10 cellular contexts compared by ENCODE assay signal in the genomic region with DNA sequence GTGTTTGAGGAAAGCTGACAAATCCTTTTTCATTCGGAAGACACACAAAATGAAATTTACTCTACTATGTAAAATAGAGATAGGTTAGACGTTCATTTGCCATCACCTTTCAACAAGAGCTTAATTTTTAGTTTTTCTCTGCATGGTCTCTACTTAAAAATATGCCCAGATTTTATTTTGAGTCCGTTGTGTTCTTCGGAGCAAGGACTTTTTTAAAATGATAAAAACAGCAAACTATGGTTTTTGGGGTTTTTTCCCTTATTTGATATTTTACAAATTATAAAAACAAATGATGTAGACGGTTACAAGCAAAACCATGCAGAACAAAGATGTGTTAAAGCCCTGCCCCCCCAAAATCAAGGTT. TPM values are rescaled to one million over a fixed set of nuclear protein-coding genes. Genes with fewer than 3 reads are reported as not detected.
DNase-seq lines count a peak whose midpoint lies in the region; ATAC-seq and TF ChIP-seq lines count a peak whose summit lies in the region.
"Had no signal": no experiment of that assay in that cellular context is flagged by ENCODE, and none has a peak within 500 bp of the region (broad histone marks: within the 10 kb centered on the region; RNA-seq: fewer than 3 reads in every experiment).

No MANE protein-coding gene starts in this region.

- peaks cover 52% of the 10 kb centered on the region for H3K36me3 Mint-ChIP-seq in activated CD4-positive, alpha-beta T cell treated with anti-CD3 and anti-CD28 coated beads, Interleukin-2, amount 10 ng/mL, durations not matched to agents 24 days and 14 days (ENCODE audit: low read depth)
- H3K36me3 Mint-ChIP-seq in endothelial cell (ENCODE audit: low read depth, unreplicated experiment): peaks cover 16% of the 10 kb centered on the region
- H3K36me3 Mint-ChIP-seq in stimulated activated effector memory CD8-positive, alpha-beta T cell treated with anti-CD3 and anti-CD28 coated beads, Interleukin-12 subunit alpha, Interleukin-12 subunit beta, amount 100 ng/mL, for 72 hours: peaks cover 95% of the 10 kb centered on the region

- no peaks in the 10 kb centered on the region for H3K27me3 Mint-ChIP-seq in activated CD4-positive, alpha-beta T cell treated with anti-CD3 and anti-CD28 coated beads, Interleukin-2, amount 10 ng/mL, durations not matched to agents 24 days and 14 days
- peaks cover 7% of the 10 kb centered on the region for H3K27me3 Mint-ChIP-seq in endothelial cell (ENCODE audit: unreplicated experiment)

- H3K27ac Mint-ChIP-seq in activated CD4-positive, alpha-beta T cell treated with anti-CD3 and anti-CD28 coated beads, Interleukin-2, amount 10 ng/mL, durations not matched to agents 24 days and 14 days: peak overlapping the region; percentile 80
- H3K27ac Mint-ChIP-seq in endothelial cell (ENCODE audit: unreplicated experiment): peak overlapping the region; percentile 52
- peak overlapping the region; percentile 81 for H3K27ac Mint-ChIP-seq in stimulated activated effector memory CD8-positive, alpha-beta T cell treated with anti-CD3 and anti-CD28 coated beads, Interleukin-12 subunit alpha, Interleukin-12 subunit beta, amount 100 ng/mL, for 72 hours

- TF ChIP-seq CTCF in VCaP (conservative IDR thresholded peaks at IDR 0.05) (peak; percentile 68; the same call in 1 of the 2 replicates), endothelial cell (IDR thresholded peaks at IDR 0.05; ENCODE audit: unreplicated experiment) (peak; percentile 8)

- H3K27ac ChIP-seq in VCaP: peak overlapping the region; percentile 78
- H3K27ac ChIP-seq: A549, SK-N-MC had no signal

- H3K4me1 Mint-ChIP-seq in activated CD4-positive, alpha-beta T cell treated with anti-CD3 and anti-CD28 coated beads, Interleukin-2, amount 10 ng/mL, durations not matched to agents 24 days and 14 days: peaks cover 27% of the 10 kb centered on the region
- peaks cover 21% of the 10 kb centered on the region for H3K4me1 Mint-ChIP-seq in endothelial cell (ENCODE audit: unreplicated experiment)
- H3K4me1 Mint-ChIP-seq in stimulated activated effector memory CD8-positive, alpha-beta T cell treated with anti-CD3 and anti-CD28 coated beads, Interleukin-12 subunit alpha, Interleukin-12 subunit beta, amount 100 ng/mL, for 72 hours: peaks cover 46% of the 10 kb centered on the region

- no peak for ATAC-seq in stimulated activated effector memory CD8-positive, alpha-beta T cell treated with anti-CD3 and anti-CD28 coated beads, Interleukin-12 subunit alpha, Interleukin-12 subunit beta, amount 100 ng/mL, for 72 hours

- no peaks in the 10 kb centered on the region for H3K9me3 Mint-ChIP-seq in activated CD4-positive, alpha-beta T cell treated with anti-CD3 and anti-CD28 coated beads, Interleukin-2, amount 10 ng/mL, durations not matched to agents 24 days and 14 days
- H3K9me3 Mint-ChIP-seq in endothelial cell (ENCODE audit: unreplicated experiment): no peaks in the 10 kb centered on the region
- no peaks in the 10 kb centered on the region for H3K9me3 Mint-ChIP-seq in stimulated activated effector memory CD8-positive, alpha-beta T cell treated with anti-CD3 and anti-CD28 coated beads, Interleukin-12 subunit alpha, Interleukin-12 subunit beta, amount 100 ng/mL, for 72 hours

- H3K4me3 Mint-ChIP-seq in activated CD4-positive, alpha-beta T cell treated with anti-CD3 and anti-CD28 coated beads, Interleukin-2, amount 10 ng/mL, durations not matched to agents 24 days and 14 days: no peak overlapping the region
- no peak overlapping the region for H3K4me3 Mint-ChIP-seq in endothelial cell (ENCODE audit: unreplicated experiment)
- no peak overlapping the region for H3K4me3 Mint-ChIP-seq in stimulated activated effector memory CD8-positive, alpha-beta T cell treated with anti-CD3 and anti-CD28 coated beads, Interleukin-12 subunit alpha, Interleukin-12 subunit beta, amount 100 ng/mL, for 72 hours

- no peak for DNase-seq in activated CD4-positive, alpha-beta T cell treated with anti-CD3 and anti-CD28 coated beads, Interleukin-2, amount 10 ng/mL, durations not matched to agents 24 days and 14 days
- DNase-seq in activated CD4-positive, alpha-beta T cell treated with anti-CD3 and anti-CD28 coated beads for 1 hour: no peak
- DNase-seq in endothelial cell (ENCODE audit: low spot score): no peak
- DNase-seq in stimulated activated effector memory CD8-positive, alpha-beta T cell treated with anti-CD3 and anti-CD28 coated beads, Interleukin-12 subunit alpha, Interleukin-12 subunit beta, amount 100 ng/mL, for 72 hours (ENCODE audit: low spot score in 2 of 2): no peak
- no peak for DNase-seq in NCI-H1930 (lab: John Stamatoyannopoulos, UW)
- DNase-seq in NCI-H226: no peak
- no peak for DNase-seq in OCI-M2 (lab: John Stamatoyannopoulos, UW; ENCODE audit: unreplicated experiment)

- intact Hi-C loops in activated CD4-positive, alpha-beta T cell treated with anti-CD3 and anti-CD28 coated beads, Interleukin-2, amount 10 ng/mL, durations not matched to agents 24 days and 14 days (cut with micrococcal nuclease): loop anchor here (1.0 to 10.0 kb wide), 4 partner anchors 44 to 230 kb away; no protein-coding TSS in a partner anchor

RNA-seq across cellular contexts. Expression of a gene that starts 53.3 kb away (rescaled TPM):
- total RNA-seq in activated CD4-positive, alpha-beta T cell treated with anti-CD3 and anti-CD28 coated beads, Interleukin-2, amount 10 ng/mL, durations not matched to agents 24 days and 14 days: 0.42 and 0.57 TPM in 2 replicates
- total RNA-seq in endothelial cell (ENCODE audit: unreplicated experiment): 0.44 TPM
